In the genomic region with DNA sequence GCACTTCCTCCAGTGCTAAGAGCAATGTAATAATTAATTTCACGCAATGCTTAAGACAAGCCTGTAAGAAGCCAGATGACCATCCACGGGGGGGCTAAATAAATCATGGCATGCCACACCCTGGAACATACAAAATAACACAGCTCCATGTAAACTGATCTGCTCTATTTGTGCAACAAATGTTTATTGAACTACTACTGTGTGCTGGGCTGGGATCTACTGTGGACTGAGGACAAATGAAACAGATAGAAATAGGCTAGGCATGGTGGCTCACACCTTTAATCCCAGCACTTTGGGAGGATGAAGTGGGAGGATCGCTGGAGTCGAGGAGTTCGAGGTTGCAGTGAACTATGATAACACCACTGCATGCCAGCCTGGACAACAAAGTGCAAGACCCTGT, we compare ENCODE assay signal across 1 cellular context.
TF ChIP-seq lines count a peak whose summit lies in the region.

No MANE protein-coding gene starts in this region.

TF ChIP-seq in A549, 52 proteins besides CTCF, POLR2A, EP300 and RAD21:
- TF ChIP-seq EHF (CRISPR knock-in tag; IDR thresholded peaks at IDR 0.05) (no peak), CBX2 (IDR thresholded peaks at IDR 0.05; ENCODE audit: borderline replicate concordance, low read depth) (no peak), MAFK (IDR thresholded peaks at IDR 0.05; ENCODE audit: partially characterized antibody) (no peak), ZFP36 (IDR thresholded peaks at IDR 0.05; ENCODE audit: borderline replicate concordance, partially characterized antibody) (no peak), BHLHE40 (IDR thresholded peaks at IDR 0.05; ENCODE audit: low read depth, low read length) (no peak), ZC3H11A (IDR thresholded peaks at IDR 0.05) (no peak), NPAS2 (CRISPR knock-in tag; IDR thresholded peaks at IDR 0.05; ENCODE audit: borderline replicate concordance) (no peak), CBX8 (IDR thresholded peaks at IDR 0.05) (no peak), POLR2AphosphoS2 (conservative IDR thresholded peaks at IDR 0.05; ENCODE audit: low read length) (no peak), FOXS1 (CRISPR knock-in tag; IDR thresholded peaks at IDR 0.05) (no peak), RNF2 (IDR thresholded peaks at IDR 0.05; ENCODE audit: borderline replicate concordance, low read depth) (no peak), GATA3 (IDR thresholded peaks at IDR 0.05; ENCODE audit: borderline replicate concordance) (no peak), HOXB5 (CRISPR knock-in tag; IDR thresholded peaks at IDR 0.05) (no peak), MAZ (IDR thresholded peaks at IDR 0.05; ENCODE audit: borderline replicate concordance, low read depth, low read length) (no peak), JUN (IDR thresholded peaks at IDR 0.05) (no peak), ZSCAN20 (CRISPR knock-in tag; IDR thresholded peaks at IDR 0.05) (no peak)
- TF ChIP-seq, protein P1, sequence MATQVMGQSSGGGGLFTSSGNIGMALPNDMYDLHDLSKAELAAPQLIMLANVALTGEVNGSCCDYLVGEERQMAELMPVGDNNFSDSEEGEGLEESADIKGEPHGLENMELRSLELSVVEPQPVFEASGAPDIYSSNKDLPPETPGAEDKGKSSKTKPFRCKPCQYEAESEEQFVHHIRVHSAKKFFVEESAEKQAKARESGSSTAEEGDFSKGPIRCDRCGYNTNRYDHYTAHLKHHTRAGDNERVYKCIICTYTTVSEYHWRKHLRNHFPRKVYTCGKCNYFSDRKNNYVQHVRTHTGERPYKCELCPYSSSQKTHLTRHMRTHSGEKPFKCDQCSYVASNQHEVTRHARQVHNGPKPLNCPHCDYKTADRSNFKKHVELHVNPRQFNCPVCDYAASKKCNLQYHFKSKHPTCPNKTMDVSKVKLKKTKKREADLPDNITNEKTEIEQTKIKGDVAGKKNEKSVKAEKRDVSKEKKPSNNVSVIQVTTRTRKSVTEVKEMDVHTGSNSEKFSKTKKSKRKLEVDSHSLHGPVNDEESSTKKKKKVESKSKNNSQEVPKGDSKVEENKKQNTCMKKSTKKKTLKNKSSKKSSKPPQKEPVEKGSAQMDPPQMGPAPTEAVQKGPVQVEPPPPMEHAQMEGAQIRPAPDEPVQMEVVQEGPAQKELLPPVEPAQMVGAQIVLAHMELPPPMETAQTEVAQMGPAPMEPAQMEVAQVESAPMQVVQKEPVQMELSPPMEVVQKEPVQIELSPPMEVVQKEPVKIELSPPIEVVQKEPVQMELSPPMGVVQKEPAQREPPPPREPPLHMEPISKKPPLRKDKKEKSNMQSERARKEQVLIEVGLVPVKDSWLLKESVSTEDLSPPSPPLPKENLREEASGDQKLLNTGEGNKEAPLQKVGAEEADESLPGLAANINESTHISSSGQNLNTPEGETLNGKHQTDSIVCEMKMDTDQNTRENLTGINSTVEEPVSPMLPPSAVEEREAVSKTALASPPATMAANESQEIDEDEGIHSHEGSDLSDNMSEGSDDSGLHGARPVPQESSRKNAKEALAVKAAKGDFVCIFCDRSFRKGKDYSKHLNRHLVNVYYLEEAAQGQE (IDR thresholded peaks at IDR 0.05), result no peak
- TF ChIP-seq, protein P2, sequence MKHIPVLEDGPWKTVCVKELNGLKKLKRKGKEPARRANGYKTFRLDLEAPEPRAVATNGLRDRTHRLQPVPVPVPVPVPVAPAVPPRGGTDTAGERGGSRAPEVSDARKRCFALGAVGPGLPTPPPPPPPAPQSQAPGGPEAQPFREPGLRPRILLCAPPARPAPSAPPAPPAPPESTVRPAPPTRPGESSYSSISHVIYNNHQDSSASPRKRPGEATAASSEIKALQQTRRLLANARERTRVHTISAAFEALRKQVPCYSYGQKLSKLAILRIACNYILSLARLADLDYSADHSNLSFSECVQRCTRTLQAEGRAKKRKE (CRISPR knock-in tag; IDR thresholded peaks at IDR 0.05; ENCODE audit: low read depth), result no peak
